20 cellular contexts compared by ENCODE assay signal in the genomic region with DNA sequence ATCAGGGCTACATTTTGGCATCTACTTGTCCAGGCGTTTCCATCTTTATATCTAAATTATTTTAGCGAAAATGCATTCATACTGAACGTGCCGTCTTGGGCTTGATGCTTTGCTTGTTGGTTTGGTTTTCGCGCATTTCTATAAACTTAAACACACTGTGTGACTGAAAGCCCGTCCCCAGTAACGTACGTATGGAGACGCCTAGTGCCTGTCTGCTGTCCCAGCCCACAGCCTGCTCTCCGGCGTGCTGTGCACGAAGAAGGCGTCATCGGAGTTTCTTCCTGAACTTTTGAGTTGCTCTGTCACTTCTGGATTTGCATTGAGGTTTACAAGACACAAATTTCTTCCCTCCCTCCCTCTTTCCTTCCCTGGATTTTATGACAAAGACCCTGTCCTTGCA. TPM values are rescaled to one million over a fixed set of nuclear protein-coding genes. Genes with fewer than 3 reads are reported as not detected.
DNase-seq lines count a peak whose midpoint lies in the region; ATAC-seq and TF ChIP-seq lines count a peak whose summit lies in the region.
"Had no signal": no experiment of that assay in that cellular context is flagged by ENCODE, and none has a peak within 500 bp of the region (broad histone marks: within the 10 kb centered on the region; RNA-seq: fewer than 3 reads in every experiment).

No MANE protein-coding gene starts in this region.

- DNase-seq in cardiac septum (ENCODE audit: low spot score) (peak; percentile 35), Right ventricle myocardium superior (no peak), coronary artery (ENCODE audit: low spot score) (peak; percentile 16), spleen (peak; percentile 27), activated gamma-delta T cell (lab: John Stamatoyannopoulos, UW) (no peak), DMS 273 treated with DMSO at 0.1 percent for 48 hours (lab: John Stamatoyannopoulos, UW) (no peak)
- DNase-seq: 8988T; ACHN; BE2C; C1 segment of cervical spinal cord; CD4-positive, alpha-beta memory T cell; CD4-positive, CD25-positive, alpha-beta regulatory T cell; CD8-positive, alpha-beta memory T cell; COR-L47; DMS79 treated with DMSO at 0.1 percent for 48 hours; GF-D8 had no signal

- TF ChIP-seq CTCF in coronary artery (IDR thresholded peaks at IDR 0.05) (no peak), spleen (IDR thresholded peaks at IDR 0.05 in 8 of 11, conservative IDR thresholded peaks at IDR 0.05 in 3 of 11) (no peak)

- H3K4me1 ChIP-seq in spleen: no peaks in the 10 kb centered on the region
- H3K4me1 ChIP-seq: BE2C had no signal

- 88 to 93% (median 92%) methylated on average over 15 of the region's 15 CpGs for WGBS in spleen, 5 donors

- no peak for TF ChIP-seq POLR2A in spleen (IDR thresholded peaks at IDR 0.05)

- no peak for ATAC-seq in Right ventricle myocardium superior (ENCODE audit: poor library complexity)

- no peaks in the 10 kb centered on the region for H3K9me3 ChIP-seq in spleen
- H3K9me3 ChIP-seq: BE2C, BLaER1 had no signal

- no peaks in the 10 kb centered on the region for H3K36me3 ChIP-seq in spleen
- H3K36me3 ChIP-seq: BE2C, BLaER1 had no signal

- intact Hi-C loops in cardiac septum (cut with DNase I) (no loop called here), Right ventricle myocardium superior (cut with DNase I) (no loop called here), spleen (cut with DNase I; ENCODE audit: low total_unique reads) (no loop called here)

- H3K27ac ChIP-seq in coronary artery (no peak overlapping the region), spleen (no peak overlapping the region)
- H3K27ac ChIP-seq: BLaER1 had no signal

- peaks cover 0 to 66% (median 6%) of the 10 kb centered on the region in 7 donors for H3K27me3 ChIP-seq in spleen (replicated peaks in 1 of 7)

- no peak overlapping the region for H3K4me3 ChIP-seq in coronary artery
- no peak overlapping the region for H3K4me3 ChIP-seq in spleen
- H3K4me3 ChIP-seq: BLaER1 had no signal

RNA-seq across cellular contexts. Expression of a gene that starts 40.6 kb away (rescaled TPM):
- total RNA-seq in cardiac septum: 12.1 TPM
- 15.8 TPM for total RNA-seq in Right ventricle myocardium superior
- not detected for total RNA-seq in spleen
- polyA plus RNA-seq in spleen: under 1 TPM in 1 of 3 donors, not detected in 2; 0.05 TPM
- total RNA-seq: A673; CD4-positive, alpha-beta memory T cell; CD4-positive, CD25-positive, alpha-beta regulatory T cell; CD8-positive, alpha-beta memory T cell had no signal
- polyA plus RNA-seq: AG04450; CD14-positive monocyte; CD4-positive, alpha-beta memory T cell; CD4-positive, CD25-positive, alpha-beta regulatory T cell; CD8-positive, alpha-beta memory T cell had no signal

Comparison
In these comparisons a context has a peak if more than half of its experiments do, and no peak if none do; other contexts are left out.
1. DNase-seq: peak in cardiac septum (single experiment), coronary artery (single experiment) and spleen (single experiment); none in Right ventricle myocardium superior (single experiment), activated gamma-delta T cell (single experiment) and DMS 273 treated with DMSO at 0.1 percent for 48 hours (single experiment).
2. RNA of a gene that starts 40.6 kb away (total RNA-seq): 15.8 TPM in Right ventricle myocardium superior (single experiment) and 12.1 TPM in cardiac septum (single experiment); not detected in spleen; every median in the first group is over 10 times any median in the second.